ENCODE assay signal across 10 cellular contexts in the genomic region with DNA sequence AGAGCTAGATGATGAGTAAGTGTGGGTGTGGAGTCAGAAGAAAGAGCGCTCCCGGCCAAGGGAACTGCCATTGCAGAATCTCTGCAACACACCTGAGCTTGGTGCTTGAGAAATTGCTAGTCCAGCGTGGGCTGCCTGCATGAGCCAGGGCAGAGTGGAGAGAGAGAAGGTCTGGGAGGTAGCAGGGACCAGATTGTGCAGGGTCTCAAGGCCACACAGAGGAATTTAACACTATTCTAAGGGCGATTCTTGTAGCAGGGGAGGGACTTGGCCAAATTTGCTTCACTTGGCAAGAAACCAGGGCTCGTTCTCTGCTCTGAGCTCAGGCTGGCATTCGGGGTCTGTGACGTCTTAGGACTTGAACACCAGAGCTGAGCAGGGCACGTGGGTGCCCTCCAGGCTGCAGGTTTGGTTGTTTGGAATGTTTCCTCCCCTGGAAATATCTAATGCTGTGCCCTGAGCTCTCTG. TPM values are rescaled to one million over a fixed set of nuclear protein-coding genes. Genes with fewer than 3 reads are reported as not detected.
DNase-seq lines count a peak whose midpoint lies in the region; ATAC-seq, FAIRE-seq and TF ChIP-seq lines count a peak whose summit lies in the region.
"Had no signal": no experiment of that assay in that cellular context is flagged by ENCODE, and none has a peak within 500 bp of the region (broad histone marks: within the 10 kb centered on the region; RNA-seq: fewer than 3 reads in every experiment).

No MANE protein-coding gene starts in this region.

- no peak overlapping the region for H4K5ac ChIP-seq in H1 (ENCODE audit: insufficient read length, low read depth, low read length)

- FAIRE-seq in H1 (lab: Jason Lieb, UNC): no peak

- no peak overlapping the region for H2BK120ac ChIP-seq in H1 (replicated peaks; ENCODE audit: low read depth, low read length)

- H2AK5ac ChIP-seq in H1 (ENCODE audit: low read depth, low read length): no peak overlapping the region

- no peak overlapping the region for H3K14ac ChIP-seq in H1 (ENCODE audit: insufficient read length)

- no peak for TF ChIP-seq POLR2A in H1 (IDR thresholded peaks at IDR 0.05; ENCODE audit: control extremely low read depth in 1 of 2, low read depth in 2 of 2, low read length in 2 of 2)

- 90% methylated on average over 8 of the region's 8 CpGs; no CpG with 5 or more reads in 1 of the 2 experiments for WGBS in H1 (ENCODE audit: extremely low coverage in 1 of 2, insufficient coverage in 1 of 2, insufficient read length in 1 of 2, insufficient replicate concordance in 2 of 2, low coverage in 1 of 2, low lambda C conversion rate in 2 of 2, missing lambda C conversion rate in 1 of 2), 2 experiments

- H3K4me1 ChIP-seq in OCI-LY3 (ENCODE audit: low read length) (peaks cover 55% of the 10 kb centered on the region), H1 (replicated peaks in 1 of 4; ENCODE audit: control insufficient read depth in 3 of 4, insufficient read depth in 4 of 4, low read length in 3 of 4) (peaks cover 2 to 19% (median 14%) of the 10 kb centered on the region in 4 experiments)

- H3K23me2 ChIP-seq in H1 (ENCODE audit: low read depth, low read length): no peaks in the 10 kb centered on the region

- H2BK15ac ChIP-seq in H1 (ENCODE audit: low read length): 0 out of 2 replicates have a peak overlapping the region, but pooled peaks have one; percentile 88

- H3K27ac ChIP-seq in OCI-LY3 (ENCODE audit: low read length) (peak overlapping the region; percentile 22), H1 (ENCODE audit: low read depth, low read length) (no peak overlapping the region)

- no peak overlapping the region for H3K23ac ChIP-seq in H1 (ENCODE audit: insufficient read length)

- POLR2A ChIA-PET in H1 (lab: Charles Lee; ENCODE audit: partially characterized antibody): interaction anchor here (0.6 to 2.9 kb wide), 6 partner anchors 17 to 310 kb away, joined by 3 to 9 read pairs (median 4); a partner anchor contains a TSS

- H3K18ac ChIP-seq in H1 (ENCODE audit: extremely low read depth, low read length): no peak overlapping the region; the same call in 1 of the 2 replicates

- peak overlapping the region; percentile 37; the same call in 1 of the 2 replicates for H2AFZ ChIP-seq in OCI-LY3 (ENCODE audit: low read depth, low read length)
- H2AFZ ChIP-seq in H1 (ENCODE audit: low read length): no peak overlapping the region

- no peak overlapping the region for H2BK12ac ChIP-seq in H1 (ENCODE audit: low read depth, low read length)

- no peak overlapping the region for H3K4me3 ChIP-seq in AG10803 (ENCODE audit: low read length)
- H3K4me3 ChIP-seq in OCI-LY3 (ENCODE audit: low read length): peak overlapping the region; percentile 54
- H3K4me3 ChIP-seq in H1 (ENCODE audit: extremely low read depth in 1 of 4, insufficient read depth in 2 of 4, low read depth in 3 of 4, low read length in 4 of 4): no peak overlapping the region

- H3K79me2 ChIP-seq in OCI-LY3 (ENCODE audit: low read length): no peaks in the 10 kb centered on the region
- no peaks in the 10 kb centered on the region for H3K79me2 ChIP-seq in H1 (ENCODE audit: control insufficient read depth in 1 of 2, insufficient read depth in 2 of 2, low read length in 2 of 2)

- no peak for TF ChIP-seq RAD21 in H1 (IDR thresholded peaks at IDR 0.05 in 1 of 2, conservative IDR thresholded peaks at IDR 0.05 in 1 of 2; ENCODE audit: low read depth in 2 of 2, low read length in 2 of 2)

- no peak overlapping the region for H3K4ac ChIP-seq in H1 (replicated peaks; ENCODE audit: insufficient read length, low read depth, low read length)

- H2BK20ac ChIP-seq in H1 (ENCODE audit: low read length): no peak overlapping the region

- H3K56ac ChIP-seq in H1 (replicated peaks; ENCODE audit: insufficient read length, low read depth, low read length): no peak overlapping the region

- no peaks in the 10 kb centered on the region for H3K79me1 ChIP-seq in H1 (ENCODE audit: low read depth, low read length)

- no peak overlapping the region; the same call in 1 of the 2 replicates for H4K8ac ChIP-seq in H1 (ENCODE audit: extremely low read depth, insufficient read depth, low read length)

- H3K9ac ChIP-seq in OCI-LY3 (ENCODE audit: low read length): peak overlapping the region; percentile 37; the same call in 1 of the 2 replicates
- no peak overlapping the region for H3K9ac ChIP-seq in H1 (replicated peaks in 1 of 4; ENCODE audit: extremely low read depth in 1 of 4, low read depth in 3 of 4, low read length in 3 of 4)

- no peak for TF ChIP-seq CTCF in AG10803 (conservative IDR thresholded peaks at IDR 0.05; ENCODE audit: low read length)
- TF ChIP-seq CTCF in OCI-LY3 (IDR thresholded peaks at IDR 0.05; ENCODE audit: low read depth, low read length): no peak
- no peak for TF ChIP-seq CTCF in H1 (IDR thresholded peaks at IDR 0.05; ENCODE audit: control extremely low read depth in 1 of 3, insufficient read depth in 1 of 3, low read depth in 1 of 3, low read length in 3 of 3)

- H4K20me1 ChIP-seq in OCI-LY3 (ENCODE audit: insufficient read depth, low read length) (no peaks in the 10 kb centered on the region), H1 (replicated peaks in 1 of 2; ENCODE audit: control insufficient read depth in 1 of 2, insufficient read depth in 2 of 2, low read length in 2 of 2) (no peaks in the 10 kb centered on the region)

- no peaks in the 10 kb centered on the region for H3K9me3 ChIP-seq in OCI-LY3 (ENCODE audit: insufficient read depth, low read length)
- no peaks in the 10 kb centered on the region for H3K9me3 ChIP-seq in H1 (ENCODE audit: insufficient read depth in 2 of 2, low read depth in 1 of 2, low read length in 1 of 2)

- peak; percentile 28 for DNase-seq in AG10803 (ENCODE audit: low read depth)
- DNase-seq in H1 (ENCODE audit: low read depth in 1 of 2, low spot score in 2 of 2): no peak
- DNase-seq in midbrain (lab: John Stamatoyannopoulos, UW): peak; percentile 38
- DNase-seq in NOMO-1 treated with dmso at 0.1 percent for 144 hours (lab: John Stamatoyannopoulos, UW; ENCODE audit: unreplicated experiment): no peak
- no peak for DNase-seq in kidney glomerular epithelial cell (lab: John Stamatoyannopoulos, UW)
- DNase-seq: activated CD4-positive, alpha-beta T cell treated with anti-CD3 and anti-CD28 coated beads, Interleukin-2, amount 50 U/mL, for 4 hours; NCI-H510A treated with DMSO at 0.1 percent for 48 hours had no signal

- no peaks in the 10 kb centered on the region for H3K27me3 ChIP-seq in OCI-LY3 (ENCODE audit: low read depth, low read length)
- H3K27me3 ChIP-seq in H1 (replicated peaks in 1 of 4; ENCODE audit: control insufficient read depth in 3 of 4, extremely low read depth in 1 of 4, insufficient read depth in 3 of 4, low read length in 3 of 4): no peaks in the 10 kb centered on the region

- H3K4me2 ChIP-seq in OCI-LY3 (ENCODE audit: low read length): peak overlapping the region; percentile 72
- H3K4me2 ChIP-seq in H1 (ENCODE audit: insufficient read depth in 1 of 2, low read depth in 2 of 2, low read length in 2 of 2): no peak overlapping the region

- TF ChIP-seq EP300 in H1 (IDR thresholded peaks at IDR 0.05; ENCODE audit: borderline replicate concordance in 1 of 2, low read depth in 2 of 2, low read length in 2 of 2): no peak

- H4K91ac ChIP-seq in H1 (replicated peaks; ENCODE audit: insufficient read length, low read length): no peak overlapping the region

- CTCF ChIA-PET in H1 (lab: Charles Lee; ENCODE audit: partially characterized antibody): interaction anchor here (0.5 to 2.7 kb wide), 11 partner anchors 9 to 272 kb away, joined by 3 to 15 read pairs (median 3); a partner anchor contains a TSS

- H3K36me3 ChIP-seq in OCI-LY3 (replicated peaks; ENCODE audit: low read depth, low read length) (no peaks in the 10 kb centered on the region), H1 (ENCODE audit: control insufficient read depth in 2 of 4, insufficient read depth in 4 of 4, low read length in 3 of 4) (no peaks in the 10 kb centered on the region; a peak in 1 of 8 replicates)

- H2BK5ac ChIP-seq in H1 (ENCODE audit: low read depth, low read length): no peak overlapping the region

- ATAC-seq in GM18517 (IDR thresholded peaks at IDR 0.05; ENCODE audit: unreplicated experiment): no peak
- ATAC-seq in HG02763 (IDR thresholded peaks at IDR 0.05; ENCODE audit: unreplicated experiment): no peak

TF ChIP-seq in H1, 55 proteins besides CTCF, POLR2A, EP300 and RAD21:
- TF ChIP-seq, protein P1, sequence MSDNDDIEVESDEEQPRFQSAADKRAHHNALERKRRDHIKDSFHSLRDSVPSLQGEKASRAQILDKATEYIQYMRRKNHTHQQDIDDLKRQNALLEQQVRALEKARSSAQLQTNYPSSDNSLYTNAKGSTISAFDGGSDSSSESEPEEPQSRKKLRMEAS (IDR thresholded peaks at IDR 0.05): no peak
- TF ChIP-seq BRCA1 (IDR thresholded peaks at IDR 0.05; ENCODE audit: low read depth, low read length): no peak
- no peak for TF ChIP-seq NANOG (IDR thresholded peaks at IDR 0.05; ENCODE audit: insufficient read depth, low read depth, low read length, poor library complexity, severe bottlenecking)
- no peak for TF ChIP-seq BCL11A (IDR thresholded peaks at IDR 0.05; ENCODE audit: low read depth in 2 of 2, low read length in 2 of 2)

RNA-seq across cellular contexts. Expression of a gene that starts 53.5 kb away (rescaled TPM):
- total RNA-seq in H1 (2021; fragmentation: NEBNext Ultra II Directional; extraction: Animal tissue kit (Norgen Biotek cat#: 25700)): 21.2 and 21.4 TPM in 2 replicates
- 22.4 and 23.6 TPM in 2 replicates for polyA plus RNA-seq in H1 (2011; rRNA removed)
- polyA plus RNA-seq in H1 (2011; cell fraction: cytosol; rRNA removed): 38.7 TPM
- polyA plus RNA-seq in H1 (2011; cell fraction: nucleus; rRNA removed): 30.4 TPM
- polyA plus RNA-seq in H1 (2012, experiment 1 of 2): 20.6 to 32.3 TPM (median 27.0 TPM) in 4 replicates
- 17.8 TPM for polyA plus RNA-seq in H1 (2012, experiment 2 of 2)
- polyA plus RNA-seq in H1 (2013, experiment 1 of 2): 9.6 TPM
- 8.0 TPM for polyA plus RNA-seq in H1 (2013, experiment 2 of 2)
- polyA minus RNA-seq in H1 (2011; rRNA and poly(A)+ RNA removed): 9.7 and 10.2 TPM in 2 replicates
- 10.0 TPM for polyA minus RNA-seq in H1 (2011; cell fraction: cytosol; rRNA and poly(A)+ RNA removed)
- polyA minus RNA-seq in H1 (2011; cell fraction: nucleus; rRNA and poly(A)+ RNA removed): 7.3 TPM

Comparison
In these comparisons a context has a peak if more than half of its experiments do, and no peak if none do; other contexts are left out.
1. DNase-seq: peak in AG10803 (single experiment) and midbrain (single experiment); none in H1 (0 of 2), NOMO-1 treated with dmso at 0.1 percent for 144 hours (single experiment) and kidney glomerular epithelial cell (single experiment).